Comparison of ENCODE assay signal across 17 cellular contexts in the genomic region with DNA sequence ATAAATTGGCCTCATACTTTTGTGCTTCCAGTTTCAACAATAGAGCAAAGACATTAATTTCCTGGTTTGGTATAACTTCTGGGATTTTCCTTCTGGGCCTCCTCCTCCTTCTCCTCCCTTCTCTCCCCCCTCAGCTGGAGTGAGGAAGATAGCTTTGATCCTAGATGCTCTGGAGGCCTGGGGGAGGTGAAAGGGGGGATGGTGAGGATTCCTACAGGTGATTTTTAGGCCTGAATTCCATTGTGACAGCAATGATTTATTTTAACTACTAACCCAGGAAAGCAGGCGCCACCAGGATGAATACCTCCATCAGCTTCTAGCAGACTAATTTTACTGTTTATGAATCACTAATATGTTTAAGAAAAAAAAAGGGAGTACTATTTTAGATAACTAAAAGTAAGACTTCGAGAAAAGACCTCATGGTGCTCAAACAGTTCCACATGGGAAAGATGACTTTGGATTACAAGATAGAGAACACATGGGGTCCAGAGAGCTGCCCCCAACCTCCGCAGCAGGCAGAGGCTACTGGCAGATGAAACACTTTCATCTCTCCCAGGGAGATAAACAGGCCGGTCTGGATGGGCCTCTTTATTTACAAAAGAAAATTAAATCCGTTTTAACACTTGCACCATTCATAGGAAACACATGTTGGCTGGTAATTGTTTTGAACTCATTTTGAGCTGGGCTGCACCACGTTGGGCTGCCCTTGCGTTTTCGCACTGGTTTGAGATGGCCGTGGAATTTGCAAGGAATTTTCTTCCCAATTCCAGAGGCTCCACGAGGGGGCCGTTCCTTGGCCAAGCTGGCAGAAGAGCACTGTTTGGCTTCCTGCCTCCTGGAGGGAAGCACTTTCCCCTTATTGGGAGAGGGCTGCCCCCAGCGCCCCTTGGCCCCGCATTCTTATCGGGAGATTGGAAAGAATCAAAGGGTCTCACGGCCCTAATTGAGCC.
DNase-seq lines count a peak whose midpoint lies in the region; ATAC-seq and TF ChIP-seq lines count a peak whose summit lies in the region.
"Had no signal": no experiment of that assay in that cellular context is flagged by ENCODE, and none has a peak within 500 bp of the region (broad histone marks: within the 10 kb centered on the region; RNA-seq: fewer than 3 reads in every experiment).

No MANE protein-coding gene starts in this region.

- CTCF ChIA-PET in BJ (lab: Yijun Ruan, JAX) = interaction anchor here (0.6 to 3.9 kb wide), 13 partner anchors 11 to 179 kb away, joined by 3 to 17 read pairs (median 3); no protein-coding TSS in a partner anchor

- H3K27me3 ChIP-seq in BJ (ENCODE audit: control insufficient read depth, insufficient read depth, low read length) = no peaks in the 10 kb centered on the region
- H3K27me3 ChIP-seq: gastrocnemius medialis, left lung, MG63, Peyer's patch had no signal

- peak overlapping the region; percentile 62 for H3K27ac Mint-ChIP-seq in neural crest cell (ENCODE audit: unreplicated experiment)
- H3K27ac Mint-ChIP-seq: activated CD4-positive, alpha-beta memory T cell treated with anti-CD3 and anti-CD28 coated beads for 36 hours; CD4-positive, CD25-positive, alpha-beta regulatory T cell; stimulated activated naive B cell treated with anti-CD40 and anti-IgM and Interleukin-4, amounts not matched to agents 10 μg/mL and 1 μg/mL and 100 μg/mL, for 72 hours; T-helper 17 cell had no signal

- TF ChIP-seq CTCF in BJ (IDR thresholded peaks at IDR 0.05; ENCODE audit: insufficient read depth, low read depth, low read length) (peak; percentile 41; the same call in 1 of the 2 replicates), neural crest cell (conservative IDR thresholded peaks at IDR 0.05) (no peak)

- H3K36me3 ChIP-seq in BJ (ENCODE audit: control insufficient read depth, insufficient read depth, low read length) = no peaks in the 10 kb centered on the region
- H3K36me3 ChIP-seq: gastrocnemius medialis, left lung, MG63, Peyer's patch had no signal

- peaks cover 37% of the 10 kb centered on the region for H3K4me1 Mint-ChIP-seq in neural crest cell

- no peaks in the 10 kb centered on the region for H3K36me3 Mint-ChIP-seq in neural crest cell (ENCODE audit: low read depth)
- H3K36me3 Mint-ChIP-seq: activated CD4-positive, alpha-beta memory T cell treated with anti-CD3 and anti-CD28 coated beads for 36 hours had no signal

- H3K4me3 ChIP-seq in BJ (ENCODE audit: low read depth, low read length) = no peak overlapping the region
- H3K4me3 ChIP-seq: gastrocnemius medialis, left lung, MG63, Peyer's patch had no signal

- no peak for ATAC-seq in HG02885 (IDR thresholded peaks at IDR 0.05; ENCODE audit: poor library complexity, unreplicated experiment)
- ATAC-seq: gastrocnemius medialis; left lung; stimulated activated naive B cell treated with anti-CD40 and anti-IgM and Interleukin-4, amounts not matched to agents 10 μg/mL and 1 μg/mL and 100 μg/mL, for 72 hours; T-helper 17 cell had no signal

- POLR2A ChIA-PET in BJ (lab: Charles Lee) = interaction anchor here (0.6 kb wide), 1 partner anchor 241 kb away, joined by 4 read pairs; no protein-coding TSS in a partner anchor

- H3K4me3 Mint-ChIP-seq in neural crest cell = peak overlapping the region; percentile 81
- H3K4me3 Mint-ChIP-seq: activated CD4-positive, alpha-beta memory T cell treated with anti-CD3 and anti-CD28 coated beads for 36 hours; CD4-positive, CD25-positive, alpha-beta regulatory T cell; stimulated activated naive B cell treated with anti-CD40 and anti-IgM and Interleukin-4, amounts not matched to agents 10 μg/mL and 1 μg/mL and 100 μg/mL, for 72 hours; T-helper 17 cell had no signal

- peaks cover 2% of the 10 kb centered on the region for H3K27me3 Mint-ChIP-seq in neural crest cell (ENCODE audit: low read depth)
- H3K27me3 Mint-ChIP-seq: activated CD4-positive, alpha-beta memory T cell treated with anti-CD3 and anti-CD28 coated beads for 36 hours; CD4-positive, CD25-positive, alpha-beta regulatory T cell; stimulated activated naive B cell treated with anti-CD40 and anti-IgM and Interleukin-4, amounts not matched to agents 10 μg/mL and 1 μg/mL and 100 μg/mL, for 72 hours; T-helper 17 cell had no signal

- no peaks in the 10 kb centered on the region for H3K9me3 Mint-ChIP-seq in neural crest cell
- H3K9me3 Mint-ChIP-seq: activated CD4-positive, alpha-beta memory T cell treated with anti-CD3 and anti-CD28 coated beads for 36 hours; CD4-positive, CD25-positive, alpha-beta regulatory T cell; stimulated activated naive B cell treated with anti-CD40 and anti-IgM and Interleukin-4, amounts not matched to agents 10 μg/mL and 1 μg/mL and 100 μg/mL, for 72 hours had no signal

- DNase-seq in BJ (ENCODE audit: low read depth) = peak; percentile 41
- DNase-seq in NCI-H226 = peak; percentile 81
- DNase-seq in fibroblast of gingiva (ENCODE audit: low read depth) = peak; percentile 91
- no peak for DNase-seq in neural crest cell (ENCODE audit: low read depth, low spot score)
- no peak for DNase-seq in stimulated activated CD8-positive, alpha-beta memory T cell treated with anti-CD3 and anti-CD28 coated beads, Interleukin-4, amount 100 ng/mL, for 48 hours
- no peak for DNase-seq in activated T-cell treated with anti-CD3 and anti-CD28 coated beads, Interleukin-2, amount 50 U/mL, for 48 hours
- no peak for DNase-seq in GOT3 (lab: John Stamatoyannopoulos, UW)
- DNase-seq: activated CD4-positive, alpha-beta memory T cell treated with anti-CD3 and anti-CD28 coated beads for 36 hours; CD4-positive, CD25-positive, alpha-beta regulatory T cell; gastrocnemius medialis; left lung; MG63; Peyer's patch; stimulated activated CD4-positive, alpha-beta T cell treated with anti-CD3 and anti-CD28 coated beads, Interleukin-2, amount 100 ng/mL, for 24 hours; stimulated activated naive B cell treated with anti-CD40 and anti-IgM and Interleukin-4, amounts not matched to agents 10 μg/mL and 1 μg/mL and 100 μg/mL, for 72 hours; T-helper 17 cell had no signal

Comparison
In these comparisons a context has a peak if more than half of its experiments do, and no peak if none do; other contexts are left out.
1. DNase-seq: peak in BJ (single experiment), NCI-H226 (single experiment) and fibroblast of gingiva (single experiment); none in neural crest cell (single experiment), stimulated activated CD8-positive, alpha-beta memory T cell treated with anti-CD3 and anti-CD28 coated beads, Interleukin-4, amount 100 ng/mL, for 48 hours (single experiment), activated T-cell treated with anti-CD3 and anti-CD28 coated beads, Interleukin-2, amount 50 U/mL, for 48 hours (0 of 2) and GOT3 (single experiment).